Comparison of ENCODE assay signal across 1 cellular context in genomic region chr17:44012391-44012790, GRCh38.
TF ChIP-seq lines count a peak whose summit lies in the region.

No MANE protein-coding gene starts in this region.

TF ChIP-seq in HEK293, 187 proteins besides CTCF, POLR2A, EP300 and RAD21 (continued from another document):
- TF ChIP-seq ZNF501 (tag by site-specific recombination; IDR thresholded peaks at IDR 0.05) (no peak), ZNF202 (tag by site-specific recombination; IDR thresholded peaks at IDR 0.05; ENCODE audit: borderline replicate concordance) (no peak), ZBTB17 (tag by site-specific recombination; IDR thresholded peaks at IDR 0.05) (no peak), KLF16 (tag by site-specific recombination; IDR thresholded peaks at IDR 0.05) (no peak), ZNF488 (tag by site-specific recombination; IDR thresholded peaks at IDR 0.05) (no peak), GLIS2 (tag by site-specific recombination; IDR thresholded peaks at IDR 0.05) (peak; percentile 21; the same call in 1 of the 2 replicates), ZNF16 (tag by site-specific recombination; IDR thresholded peaks at IDR 0.05; ENCODE audit: low read depth) (no peak)
TF ChIP-seq in HEK293: peak in this region for 3.
